Comparison of ENCODE assay signal across 12 cellular contexts in the genomic region with DNA sequence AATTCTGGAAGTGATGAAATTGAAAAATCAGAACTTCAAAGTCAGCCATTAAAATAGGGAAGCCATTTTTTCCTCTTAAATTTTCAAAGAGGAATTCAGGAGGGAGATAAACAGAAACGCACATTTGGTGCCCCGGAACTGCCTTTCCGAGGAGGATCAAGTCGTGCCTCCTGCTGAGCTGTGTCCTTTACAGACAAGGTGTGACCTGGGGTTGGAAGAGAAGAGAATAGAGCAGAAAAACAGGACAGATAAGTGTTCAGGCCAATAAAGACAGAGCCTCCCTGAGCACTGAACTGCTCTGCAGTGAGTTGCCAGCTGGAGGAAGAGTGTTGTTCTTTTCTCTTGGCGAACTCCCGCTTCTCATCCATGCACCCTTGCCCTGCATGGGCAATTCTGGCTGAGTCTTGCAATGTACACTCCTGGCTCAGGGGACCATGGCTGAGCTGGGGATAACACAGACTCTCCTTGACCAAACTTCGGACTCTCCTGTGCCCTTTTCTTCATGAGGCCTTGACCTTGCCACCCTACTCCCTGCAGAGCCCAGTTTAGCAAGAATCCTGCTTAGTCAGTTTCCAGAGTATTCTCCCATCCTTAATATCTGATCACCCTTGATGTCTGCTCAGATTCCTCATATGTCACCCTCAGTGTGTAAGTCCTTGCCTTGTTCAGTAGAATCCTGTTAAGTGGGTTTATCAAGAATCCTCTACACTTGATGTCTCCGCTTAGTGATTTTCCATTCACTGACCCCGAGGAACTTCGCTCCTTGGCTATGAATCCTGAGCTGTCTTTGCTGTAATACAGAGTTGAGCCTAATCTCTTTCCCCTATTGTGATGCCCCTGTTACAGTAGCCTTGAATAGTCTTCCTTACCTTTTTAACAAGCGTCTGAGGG. TPM values are rescaled to one million over a fixed set of nuclear protein-coding genes. Genes with fewer than 3 reads are reported as not detected.
A peak's percentile ranks its signal among the peaks of the same experiment; 100 is the strongest.
DNase-seq lines count a peak whose midpoint lies in the region; ATAC-seq and TF ChIP-seq lines count a peak whose summit lies in the region.
"Had no signal": no experiment of that assay in that cellular context is flagged by ENCODE, and none has a peak within 500 bp of the region (broad histone marks: within the 10 kb centered on the region; RNA-seq: fewer than 3 reads in every experiment).

No MANE protein-coding gene starts in this region.

- H3K4me3 ChIP-seq in heart left ventricle = peak overlapping the region in 3 of 12 donors; percentile 67 to 76 (median 68)
- H3K4me3 ChIP-seq in right cardiac atrium (ENCODE audit: low read length) = no peak overlapping the region
- no peak overlapping the region for H3K4me3 ChIP-seq in esophagus (ENCODE audit: low read depth in 1 of 2, low read length in 2 of 2)
- peak overlapping the region; percentile 71 to 77 for H3K4me3 ChIP-seq in neutrophil (ENCODE audit: low read depth in 1 of 2, low read length in 1 of 2)
- H3K4me3 ChIP-seq in vagina = no peak overlapping the region
- no peak overlapping the region; the same call in 1 of the 2 replicates for H3K4me3 ChIP-seq in SJCRH30
- H3K4me3 ChIP-seq: GM12878 had no signal

- no peak for DNase-seq in heart left ventricle
- no peak for DNase-seq in right cardiac atrium
- DNase-seq in vagina (ENCODE audit: extremely low spot score in 2 of 2) = no peak
- DNase-seq in GM20000 (ENCODE audit: low spot score) = no peak
- no peak for DNase-seq in Ammon's horn (ENCODE audit: low spot score)
- no peak for DNase-seq in SJCRH30
- DNase-seq: ACHN; activated T-cell treated with anti-CD3 and anti-CD28 coated beads, Interleukin-2, amount 50 U/mL, for 72 hours had no signal

- H3K27me3 ChIP-seq in heart left ventricle (peaks cover 0 to 9% (median 0%) of the 10 kb centered on the region in 9 donors), right cardiac atrium (ENCODE audit: control insufficient read depth, insufficient read depth) (no peaks in the 10 kb centered on the region), esophagus (ENCODE audit: control insufficient read depth in 1 of 2, insufficient read depth in 2 of 2, low read length in 2 of 2) (no peaks in the 10 kb centered on the region), neutrophil (no peaks in the 10 kb centered on the region), vagina (no peaks in the 10 kb centered on the region), SJCRH30 (no peaks in the 10 kb centered on the region)

- H3K9me3 ChIP-seq in heart left ventricle = no peaks in the 10 kb centered on the region
- H3K9me3 ChIP-seq in right cardiac atrium (ENCODE audit: control insufficient read depth, low read length) = no peaks in the 10 kb centered on the region
- H3K9me3 ChIP-seq in esophagus (ENCODE audit: control insufficient read depth in 2 of 2, insufficient read depth in 1 of 2, low read depth in 1 of 2, low read length in 1 of 2) = no peaks in the 10 kb centered on the region
- no peaks in the 10 kb centered on the region for H3K9me3 ChIP-seq in neutrophil
- no peaks in the 10 kb centered on the region for H3K9me3 ChIP-seq in vagina
- no peaks in the 10 kb centered on the region; the same call in 1 of the 2 replicates for H3K9me3 ChIP-seq in SJCRH30 (replicated peaks)
- H3K9me3 ChIP-seq: HAP-1 had no signal

- peak overlapping the region in 8 of 12 donors; percentile 28 to 80 (median 70) for H3K27ac ChIP-seq in heart left ventricle
- no peak overlapping the region for H3K27ac ChIP-seq in right cardiac atrium (ENCODE audit: low read length)
- peak overlapping the region; percentile 50 to 68 for H3K27ac ChIP-seq in esophagus (ENCODE audit: low read depth in 2 of 2, low read length in 1 of 2)
- peak overlapping the region; percentile 83 for H3K27ac ChIP-seq in neutrophil
- peak overlapping the region; percentile 34 for H3K27ac ChIP-seq in vagina
- H3K27ac ChIP-seq in SJCRH30 = no peak overlapping the region

- peaks cover 0 to 45% (median 23%) of the 10 kb centered on the region in 9 donors for H3K36me3 ChIP-seq in heart left ventricle
- H3K36me3 ChIP-seq in esophagus (ENCODE audit: control insufficient read depth in 2 of 2, insufficient read depth in 2 of 2, low read length in 1 of 2) = peaks cover 0 to 3% of the 10 kb centered on the region in 2 donors
- H3K36me3 ChIP-seq in neutrophil = no peaks in the 10 kb centered on the region
- no peaks in the 10 kb centered on the region for H3K36me3 ChIP-seq in vagina
- H3K36me3 ChIP-seq in SJCRH30 = no peaks in the 10 kb centered on the region
- H3K36me3 ChIP-seq: HAP-1 had no signal

- TF ChIP-seq CTCF in heart left ventricle (IDR thresholded peaks at IDR 0.05) (no peak), neutrophil (IDR thresholded peaks at IDR 0.05) (no peak), vagina (IDR thresholded peaks at IDR 0.05) (no peak), GM20000 (IDR thresholded peaks at IDR 0.05; ENCODE audit: extremely low read depth, missing control alignments) (no peak)

- WGBS in heart left ventricle, 4 donors = 87 to 90% (median 89%) methylated on average over 11 of the region's 11 CpGs
- WGBS in right cardiac atrium = 88% methylated on average over 11 of the region's 11 CpGs
- WGBS in esophagus, 2 donors = 83 to 84% methylated on average over 11 of the region's 11 CpGs

- intact Hi-C loops in heart left ventricle (cut with DNase I) (no loop called here), right cardiac atrium (cut with DNase I) (loop anchor here in 1 of 4 donors (10.0 kb wide), 1 partner anchor 501 kb away; no protein-coding TSS in a partner anchor), vagina (cut with DNase I) (no loop called here)

- TF ChIP-seq POLR2A in heart left ventricle (IDR thresholded peaks at IDR 0.05) (no peak), vagina (IDR thresholded peaks at IDR 0.05) (no peak)

- ATAC-seq in heart left ventricle (no peak), right cardiac atrium (no peak)

- peaks cover 0 to 28% (median 12%) of the 10 kb centered on the region in 12 donors for H3K4me1 ChIP-seq in heart left ventricle
- peaks cover 2% of the 10 kb centered on the region for H3K4me1 ChIP-seq in right cardiac atrium (ENCODE audit: control insufficient read depth, insufficient read depth, low read length)
- peaks cover 0 to 10% of the 10 kb centered on the region in 2 donors for H3K4me1 ChIP-seq in esophagus (ENCODE audit: control insufficient read depth in 2 of 2, insufficient read depth in 2 of 2, low read length in 1 of 2)
- H3K4me1 ChIP-seq in neutrophil (ENCODE audit: control insufficient read depth in 1 of 2, insufficient read depth in 1 of 2, low read depth in 1 of 2, low read length in 1 of 2) = peaks cover 54 to 57% of the 10 kb centered on the region in 2 experiments
- H3K4me1 ChIP-seq in vagina = peaks cover 18% of the 10 kb centered on the region
- no peaks in the 10 kb centered on the region for H3K4me1 ChIP-seq in SJCRH30

RNA-seq across cellular contexts. Expression of gene MTARC1, which starts 1.3 kb away (rescaled TPM):
- total RNA-seq in heart left ventricle (10 to 100 TPM in 4 of 9 donors, 1 to 10 TPM in 5; 2.3 to 22.8 (median 6.4) TPM), right cardiac atrium (10 to 100 TPM in 1 of 4 donors, 1 to 10 TPM in 3; 3.2 to 10.9 (median 3.5) TPM), vagina (9.6 TPM)
- polyA plus RNA-seq in heart left ventricle (10 to 100 TPM in 1 of 2 donors, 1 to 10 TPM in 1; 3.7 to 11.2 TPM), right cardiac atrium (13.4 TPM), esophagus (1 to 10 TPM; 6.0 to 8.3 TPM)
- total RNA-seq in SJCRH30 (2014; rRNA removed; shearing (Covaris generic)) = 1.5 and 1.6 TPM in 2 replicates
- total RNA-seq: activated T-cell treated with anti-CD3 and anti-CD28 coated beads, Interleukin-2, amount 50 U/mL, for 72 hours had no signal

RNA-seq across cellular contexts. Expression of gene MTARC2, which starts 37.3 kb away (rescaled TPM):
- total RNA-seq in heart left ventricle (10 to 100 TPM; 16.5 to 29.1 (median 24.2) TPM), right cardiac atrium (10 to 100 TPM; 25.9 to 33.0 (median 31.5) TPM), vagina (14.7 TPM)
- polyA plus RNA-seq in heart left ventricle (10 to 100 TPM; 10.4 to 17.3 TPM), right cardiac atrium (26.3 TPM), esophagus (1 to 10 TPM; 5.0 to 6.0 TPM)
- total RNA-seq in SJCRH30 (2014; rRNA removed; shearing (Covaris generic)) = 5.4 and 5.6 TPM in 2 replicates
- total RNA-seq: activated T-cell treated with anti-CD3 and anti-CD28 coated beads, Interleukin-2, amount 50 U/mL, for 72 hours had no signal

Comparison
In these comparisons a context has a peak if more than half of its experiments do, and no peak if none do; other contexts are left out.
1. H3K27ac ChIP-seq: peak in heart left ventricle (8 of 12), esophagus (2 of 2), neutrophil (single experiment) and vagina (single experiment); none in right cardiac atrium (single experiment) and SJCRH30 (single experiment).
2. H3K4me3 ChIP-seq: peak in neutrophil (2 of 2); none in right cardiac atrium (single experiment), esophagus (0 of 2), vagina (0 of 2) and SJCRH30 (single experiment).